ENCODE assay signal across 1 cellular context in genomic region chr15:90529369-90530249, GRCh38.
A peak's percentile ranks its signal among the peaks of the same experiment; 100 is the strongest.
TF ChIP-seq lines count a peak whose summit lies in the region.

A gene with protein sequence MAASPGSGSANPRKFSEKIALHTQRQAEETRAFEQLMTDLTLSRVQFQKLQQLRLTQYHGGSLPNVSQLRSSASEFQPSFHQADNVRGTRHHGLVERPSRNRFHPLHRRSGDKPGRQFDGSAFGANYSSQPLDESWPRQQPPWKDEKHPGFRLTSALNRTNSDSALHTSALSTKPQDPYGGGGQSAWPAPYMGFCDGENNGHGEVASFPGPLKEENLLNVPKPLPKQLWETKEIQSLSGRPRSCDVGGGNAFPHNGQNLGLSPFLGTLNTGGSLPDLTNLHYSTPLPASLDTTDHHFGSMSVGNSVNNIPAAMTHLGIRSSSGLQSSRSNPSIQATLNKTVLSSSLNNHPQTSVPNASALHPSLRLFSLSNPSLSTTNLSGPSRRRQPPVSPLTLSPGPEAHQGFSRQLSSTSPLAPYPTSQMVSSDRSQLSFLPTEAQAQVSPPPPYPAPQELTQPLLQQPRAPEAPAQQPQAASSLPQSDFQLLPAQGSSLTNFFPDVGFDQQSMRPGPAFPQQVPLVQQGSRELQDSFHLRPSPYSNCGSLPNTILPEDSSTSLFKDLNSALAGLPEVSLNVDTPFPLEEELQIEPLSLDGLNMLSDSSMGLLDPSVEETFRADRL (plus strand): TSS chr15:90529923. CDS start chr15:90530072, 149 bp downstream.

TF ChIP-seq in HepG2, 621 proteins besides CTCF, POLR2A, EP300 and RAD21 (continued from another document and continues in another):
- no peak for TF ChIP-seq IKZF5 (CRISPR knock-in tag; IDR thresholded peaks at IDR 0.05)
- TF ChIP-seq, protein P1, sequence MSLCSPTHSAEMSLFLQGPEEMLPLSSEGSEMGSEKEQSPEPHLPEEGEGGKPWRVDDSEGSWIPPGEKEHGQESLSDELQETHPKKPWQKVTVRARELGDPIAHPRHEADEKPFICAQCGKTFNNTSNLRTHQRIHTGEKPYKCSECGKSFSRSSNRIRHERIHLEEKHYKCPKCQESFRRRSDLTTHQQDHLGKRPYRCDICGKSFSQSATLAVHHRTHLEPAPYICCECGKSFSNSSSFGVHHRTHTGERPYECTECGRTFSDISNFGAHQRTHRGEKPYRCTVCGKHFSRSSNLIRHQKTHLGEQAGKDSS (CRISPR knock-in tag; IDR thresholded peaks at IDR 0.05; ENCODE audit: borderline replicate concordance, low read depth), result peak; percentile 43; the same call in 1 of the 2 replicates
- no peak for TF ChIP-seq ATF6 (CRISPR knock-in tag; conservative IDR thresholded peaks at IDR 0.05)
- TF ChIP-seq, protein P2, sequence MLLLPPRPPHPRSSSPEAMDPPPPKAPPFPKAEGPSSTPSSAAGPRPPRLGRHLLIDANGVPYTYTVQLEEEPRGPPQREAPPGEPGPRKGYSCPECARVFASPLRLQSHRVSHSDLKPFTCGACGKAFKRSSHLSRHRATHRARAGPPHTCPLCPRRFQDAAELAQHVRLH (CRISPR knock-in tag; IDR thresholded peaks at IDR 0.05; ENCODE audit: borderline replicate concordance, low read depth), result no peak
- TF ChIP-seq ZBTB3 (CRISPR knock-in tag; IDR thresholded peaks at IDR 0.05; ENCODE audit: borderline replicate concordance, low read depth), result no peak
- no peak for TF ChIP-seq ZNF572 (CRISPR knock-in tag; IDR thresholded peaks at IDR 0.05)
- peak; percentile 35; the same call in 1 of the 2 replicates for TF ChIP-seq KDM5B (CRISPR knock-in tag; IDR thresholded peaks at IDR 0.05; ENCODE audit: borderline replicate concordance)
- TF ChIP-seq ELF4 (CRISPR knock-in tag; IDR thresholded peaks at IDR 0.05; ENCODE audit: borderline replicate concordance), result no peak
- no peak for TF ChIP-seq FOXO1 (CRISPR knock-in tag; IDR thresholded peaks at IDR 0.05)
- no peak for TF ChIP-seq GMEB2 (CRISPR knock-in tag; IDR thresholded peaks at IDR 0.05; ENCODE audit: low read depth)
- no peak for TF ChIP-seq PAWR (CRISPR knock-in tag; IDR thresholded peaks at IDR 0.05; ENCODE audit: borderline replicate concordance)
- no peak for TF ChIP-seq KDM3A (CRISPR knock-in tag; IDR thresholded peaks at IDR 0.05; ENCODE audit: low read depth)
- TF ChIP-seq ZNF343 (CRISPR knock-in tag; IDR thresholded peaks at IDR 0.05), result peak; percentile 24; the same call in 1 of the 2 replicates
- TF ChIP-seq STAG1 (CRISPR knock-in tag; IDR thresholded peaks at IDR 0.05), result no peak
- no peak for TF ChIP-seq SNAI1 (CRISPR knock-in tag; IDR thresholded peaks at IDR 0.05; ENCODE audit: borderline replicate concordance)
- TF ChIP-seq, protein P3, sequence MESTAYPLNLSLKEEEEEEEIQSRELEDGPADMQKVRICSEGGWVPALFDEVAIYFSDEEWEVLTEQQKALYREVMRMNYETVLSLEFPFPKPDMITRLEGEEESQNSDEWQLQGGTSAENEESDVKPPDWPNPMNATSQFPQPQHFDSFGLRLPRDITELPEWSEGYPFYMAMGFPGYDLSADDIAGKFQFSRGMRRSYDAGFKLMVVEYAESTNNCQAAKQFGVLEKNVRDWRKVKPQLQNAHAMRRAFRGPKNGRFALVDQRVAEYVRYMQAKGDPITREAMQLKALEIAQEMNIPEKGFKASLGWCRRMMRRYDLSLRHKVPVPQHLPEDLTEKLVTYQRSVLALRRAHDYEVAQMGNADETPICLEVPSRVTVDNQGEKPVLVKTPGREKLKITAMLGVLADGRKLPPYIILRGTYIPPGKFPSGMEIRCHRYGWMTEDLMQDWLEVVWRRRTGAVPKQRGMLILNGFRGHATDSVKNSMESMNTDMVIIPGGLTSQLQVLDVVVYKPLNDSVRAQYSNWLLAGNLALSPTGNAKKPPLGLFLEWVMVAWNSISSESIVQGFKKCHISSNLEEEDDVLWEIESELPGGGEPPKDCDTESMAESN (CRISPR knock-in tag; conservative IDR thresholded peaks at IDR 0.05), result no peak
- TF ChIP-seq CHD2 (IDR thresholded peaks at IDR 0.05; ENCODE audit: low read depth, low read length), result no peak
- no peak for TF ChIP-seq SYNCRIP (IDR thresholded peaks at IDR 0.05; ENCODE audit: insufficient read depth, low read depth, low read length)
- TF ChIP-seq, protein P4, sequence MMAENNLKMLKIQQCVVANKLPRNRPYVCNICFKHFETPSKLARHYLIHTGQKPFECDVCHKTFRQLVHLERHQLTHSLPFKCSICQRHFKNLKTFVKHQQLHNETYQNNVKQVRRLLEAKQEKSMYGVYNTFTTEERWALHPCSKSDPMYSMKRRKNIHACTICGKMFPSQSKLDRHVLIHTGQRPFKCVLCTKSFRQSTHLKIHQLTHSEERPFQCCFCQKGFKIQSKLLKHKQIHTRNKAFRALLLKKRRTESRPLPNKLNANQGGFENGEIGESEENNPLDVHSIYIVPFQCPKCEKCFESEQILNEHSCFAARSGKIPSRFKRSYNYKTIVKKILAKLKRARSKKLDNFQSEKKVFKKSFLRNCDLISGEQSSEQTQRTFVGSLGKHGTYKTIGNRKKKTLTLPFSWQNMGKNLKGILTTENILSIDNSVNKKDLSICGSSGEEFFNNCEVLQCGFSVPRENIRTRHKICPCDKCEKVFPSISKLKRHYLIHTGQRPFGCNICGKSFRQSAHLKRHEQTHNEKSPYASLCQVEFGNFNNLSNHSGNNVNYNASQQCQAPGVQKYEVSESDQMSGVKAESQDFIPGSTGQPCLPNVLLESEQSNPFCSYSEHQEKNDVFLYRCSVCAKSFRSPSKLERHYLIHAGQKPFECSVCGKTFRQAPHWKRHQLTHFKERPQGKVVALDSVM (CRISPR knock-in tag; IDR thresholded peaks at IDR 0.05), result no peak
- no peak for TF ChIP-seq MAF1 (CRISPR knock-in tag; IDR thresholded peaks at IDR 0.05; ENCODE audit: borderline replicate concordance)
- TF ChIP-seq, protein P5, sequence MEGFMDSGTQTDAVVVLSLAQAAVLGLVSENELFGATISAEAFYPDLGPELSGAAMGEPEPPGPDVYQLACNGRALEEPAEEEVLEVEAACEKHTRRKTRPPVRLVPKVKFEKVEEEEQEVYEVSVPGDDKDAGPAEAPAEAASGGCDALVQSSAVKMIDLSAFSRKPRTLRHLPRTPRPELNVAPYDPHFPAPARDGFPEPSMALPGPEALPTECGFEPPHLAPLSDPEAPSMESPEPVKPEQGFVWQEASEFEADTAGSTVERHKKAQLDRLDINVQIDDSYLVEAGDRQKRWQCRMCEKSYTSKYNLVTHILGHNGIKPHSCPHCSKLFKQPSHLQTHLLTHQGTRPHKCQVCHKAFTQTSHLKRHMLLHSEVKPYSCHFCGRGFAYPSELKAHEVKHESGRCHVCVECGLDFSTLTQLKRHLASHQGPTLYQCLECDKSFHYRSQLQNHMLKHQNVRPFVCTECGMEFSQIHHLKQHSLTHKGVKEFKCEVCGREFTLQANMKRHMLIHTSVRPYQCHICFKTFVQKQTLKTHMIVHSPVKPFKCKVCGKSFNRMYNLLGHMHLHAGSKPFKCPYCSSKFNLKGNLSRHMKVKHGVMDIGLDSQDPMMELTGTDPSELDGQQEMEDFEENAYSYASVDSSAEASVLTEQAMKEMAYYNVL (CRISPR knock-in tag; IDR thresholded peaks at IDR 0.05; ENCODE audit: borderline replicate concordance), result 0 out of 2 replicates have a peak, but pooled peaks have one; percentile 11
- no peak for TF ChIP-seq CHCHD3 (CRISPR knock-in tag; IDR thresholded peaks at IDR 0.05)
- TF ChIP-seq ZNF576 (CRISPR knock-in tag; IDR thresholded peaks at IDR 0.05), result no peak
- no peak for TF ChIP-seq LCORL (IDR thresholded peaks at IDR 0.05)
- no peak for TF ChIP-seq LCORL (CRISPR knock-in tag; IDR thresholded peaks at IDR 0.05)
- TF ChIP-seq ZFAT (CRISPR knock-in tag; conservative IDR thresholded peaks at IDR 0.05), result no peak
- peak; percentile 25; the same call in 1 of the 2 replicates for TF ChIP-seq ZNF891 (CRISPR knock-in tag; IDR thresholded peaks at IDR 0.05)
- 0 out of 2 replicates have a peak, but pooled peaks have one; percentile 25 for TF ChIP-seq HBP1 (CRISPR knock-in tag; IDR thresholded peaks at IDR 0.05; ENCODE audit: low read depth)
- no peak for TF ChIP-seq TERF1 (CRISPR knock-in tag; IDR thresholded peaks at IDR 0.05)
- TF ChIP-seq, protein P6, sequence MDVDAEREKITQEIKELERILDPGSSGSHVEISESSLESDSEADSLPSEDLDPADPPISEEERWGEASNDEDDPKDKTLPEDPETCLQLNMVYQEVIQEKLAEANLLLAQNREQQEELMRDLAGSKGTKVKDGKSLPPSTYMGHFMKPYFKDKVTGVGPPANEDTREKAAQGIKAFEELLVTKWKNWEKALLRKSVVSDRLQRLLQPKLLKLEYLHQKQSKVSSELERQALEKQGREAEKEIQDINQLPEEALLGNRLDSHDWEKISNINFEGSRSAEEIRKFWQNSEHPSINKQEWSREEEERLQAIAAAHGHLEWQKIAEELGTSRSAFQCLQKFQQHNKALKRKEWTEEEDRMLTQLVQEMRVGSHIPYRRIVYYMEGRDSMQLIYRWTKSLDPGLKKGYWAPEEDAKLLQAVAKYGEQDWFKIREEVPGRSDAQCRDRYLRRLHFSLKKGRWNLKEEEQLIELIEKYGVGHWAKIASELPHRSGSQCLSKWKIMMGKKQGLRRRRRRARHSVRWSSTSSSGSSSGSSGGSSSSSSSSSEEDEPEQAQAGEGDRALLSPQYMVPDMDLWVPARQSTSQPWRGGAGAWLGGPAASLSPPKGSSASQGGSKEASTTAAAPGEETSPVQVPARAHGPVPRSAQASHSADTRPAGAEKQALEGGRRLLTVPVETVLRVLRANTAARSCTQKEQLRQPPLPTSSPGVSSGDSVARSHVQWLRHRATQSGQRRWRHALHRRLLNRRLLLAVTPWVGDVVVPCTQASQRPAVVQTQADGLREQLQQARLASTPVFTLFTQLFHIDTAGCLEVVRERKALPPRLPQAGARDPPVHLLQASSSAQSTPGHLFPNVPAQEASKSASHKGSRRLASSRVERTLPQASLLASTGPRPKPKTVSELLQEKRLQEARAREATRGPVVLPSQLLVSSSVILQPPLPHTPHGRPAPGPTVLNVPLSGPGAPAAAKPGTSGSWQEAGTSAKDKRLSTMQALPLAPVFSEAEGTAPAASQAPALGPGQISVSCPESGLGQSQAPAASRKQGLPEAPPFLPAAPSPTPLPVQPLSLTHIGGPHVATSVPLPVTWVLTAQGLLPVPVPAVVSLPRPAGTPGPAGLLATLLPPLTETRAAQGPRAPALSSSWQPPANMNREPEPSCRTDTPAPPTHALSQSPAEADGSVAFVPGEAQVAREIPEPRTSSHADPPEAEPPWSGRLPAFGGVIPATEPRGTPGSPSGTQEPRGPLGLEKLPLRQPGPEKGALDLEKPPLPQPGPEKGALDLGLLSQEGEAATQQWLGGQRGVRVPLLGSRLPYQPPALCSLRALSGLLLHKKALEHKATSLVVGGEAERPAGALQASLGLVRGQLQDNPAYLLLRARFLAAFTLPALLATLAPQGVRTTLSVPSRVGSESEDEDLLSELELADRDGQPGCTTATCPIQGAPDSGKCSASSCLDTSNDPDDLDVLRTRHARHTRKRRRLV (CRISPR knock-in tag; IDR thresholded peaks at IDR 0.05), result no peak
- TF ChIP-seq MEF2D (CRISPR knock-in tag; IDR thresholded peaks at IDR 0.05), result no peak
- TF ChIP-seq HOXA7 (CRISPR knock-in tag; IDR thresholded peaks at IDR 0.05), result no peak
- no peak for TF ChIP-seq MAFG (CRISPR knock-in tag; IDR thresholded peaks at IDR 0.05)
- TF ChIP-seq HOXA9 (CRISPR knock-in tag; IDR thresholded peaks at IDR 0.05; ENCODE audit: borderline replicate concordance), result no peak
